Comparison of ENCODE assay signal across 8 cellular contexts in genomic region chr12:93502802-93503623, GRCh38. TPM values are rescaled to one million over a fixed set of nuclear protein-coding genes. Genes with fewer than 3 reads are reported as not detected.
DNase-seq lines count a peak whose midpoint lies in the region; ATAC-seq and TF ChIP-seq lines count a peak whose summit lies in the region.

No MANE protein-coding gene starts in this region.

- peaks cover 17% of the 10 kb centered on the region for H3K36me3 Mint-ChIP-seq in activated CD4-positive, alpha-beta memory T cell treated with anti-CD3 and anti-CD28 coated beads, Interleukin-2, amount 10 ng/mL, durations not matched to agents 7 days and 5 days (ENCODE audit: low read depth)
- H3K36me3 Mint-ChIP-seq in endothelial cell (ENCODE audit: low read depth, unreplicated experiment), result no peaks in the 10 kb centered on the region

- peak; percentile 84 for TF ChIP-seq CTCF in endothelial cell (IDR thresholded peaks at IDR 0.05; ENCODE audit: unreplicated experiment)
- TF ChIP-seq CTCF in osteoblast (IDR thresholded peaks at IDR 0.05; ENCODE audit: extremely low read depth, low read depth, low read length), result peak; percentile 82

- DNase-seq in activated CD4-positive, CD25-positive, alpha-beta regulatory T cell (lab: John Stamatoyannopoulos, UW), result peak; percentile 25 to 59 (median 44)
- peak; percentile 50 to 53 for DNase-seq in NCI-H446 (lab: John Stamatoyannopoulos, UW)
- DNase-seq in activated CD4-positive, alpha-beta memory T cell treated with anti-CD3 and anti-CD28 coated beads, Interleukin-2, amount 10 ng/mL, durations not matched to agents 7 days and 5 days, result peak; percentile 68
- peak; percentile 48 for DNase-seq in endothelial cell (ENCODE audit: low spot score)
- DNase-seq in osteoblast (ENCODE audit: insufficient read length, low spot score, missing footprints), result no peak
- DNase-seq in ureter (ENCODE audit: low spot score), result peak; percentile 62

- POLR2A ChIA-PET in activated CD4-positive, alpha-beta memory T cell treated with anti-CD3 and anti-CD28 coated beads, Interleukin-2, amount 10 ng/mL, durations not matched to agents 7 days and 5 days (lab: Charles Lee), result interaction anchor here (0.6 to 4.2 kb wide), 5 partner anchors 35 to 599 kb away, joined by 3 to 41 read pairs (median 4); no protein-coding TSS in a partner anchor

- H3K79me2 ChIP-seq in osteoblast (ENCODE audit: insufficient read depth, low read length), result no peaks in the 10 kb centered on the region

- no peak overlapping the region for H3K27ac Mint-ChIP-seq in activated CD4-positive, alpha-beta memory T cell treated with anti-CD3 and anti-CD28 coated beads, Interleukin-2, amount 10 ng/mL, durations not matched to agents 7 days and 5 days
- no peak overlapping the region for H3K27ac Mint-ChIP-seq in endothelial cell (ENCODE audit: unreplicated experiment)

- H3K27ac ChIP-seq in osteoblast (ENCODE audit: low read depth, low read length), result no peak overlapping the region

- no peaks in the 10 kb centered on the region for H3K27me3 Mint-ChIP-seq in activated CD4-positive, alpha-beta memory T cell treated with anti-CD3 and anti-CD28 coated beads, Interleukin-2, amount 10 ng/mL, durations not matched to agents 7 days and 5 days
- no peaks in the 10 kb centered on the region for H3K27me3 Mint-ChIP-seq in endothelial cell (ENCODE audit: unreplicated experiment)

- no peak overlapping the region for H3K4me3 ChIP-seq in osteoblast (ENCODE audit: insufficient read depth, low read length)

- H3K4me1 Mint-ChIP-seq in activated CD4-positive, alpha-beta memory T cell treated with anti-CD3 and anti-CD28 coated beads, Interleukin-2, amount 10 ng/mL, durations not matched to agents 7 days and 5 days, result peaks cover 23% of the 10 kb centered on the region
- no peaks in the 10 kb centered on the region for H3K4me1 Mint-ChIP-seq in endothelial cell (ENCODE audit: unreplicated experiment)

- H3K9me3 Mint-ChIP-seq in activated CD4-positive, alpha-beta memory T cell treated with anti-CD3 and anti-CD28 coated beads, Interleukin-2, amount 10 ng/mL, durations not matched to agents 7 days and 5 days, result no peaks in the 10 kb centered on the region
- no peaks in the 10 kb centered on the region for H3K9me3 Mint-ChIP-seq in endothelial cell (ENCODE audit: unreplicated experiment)

- no peak overlapping the region for H2AFZ ChIP-seq in osteoblast (ENCODE audit: low read length)

- H3K4me2 ChIP-seq in osteoblast (ENCODE audit: insufficient read depth, low read length), result no peak overlapping the region

- peaks cover 15% of the 10 kb centered on the region for H3K36me3 ChIP-seq in osteoblast (ENCODE audit: insufficient read depth, low read length)

- no peaks in the 10 kb centered on the region for H3K4me1 ChIP-seq in osteoblast (ENCODE audit: insufficient read depth, low read length)

- CTCF ChIA-PET in activated CD4-positive, alpha-beta memory T cell treated with anti-CD3 and anti-CD28 coated beads, Interleukin-2, amount 10 ng/mL, durations not matched to agents 7 days and 5 days (lab: Charles Lee), result interaction anchor here (0.6 to 7.8 kb wide), 36 partner anchors 8 to 622 kb away, joined by 3 to 271 read pairs (median 4); partner anchors contain the start of genes CRADD and MRPL42

- no peak for ATAC-seq in activated CD4-positive, CD25-positive, alpha-beta regulatory T cell treated with anti-CD3 and anti-CD28 coated beads, Interleukin-2, amount 50 U/mL, for 24 hours
- ATAC-seq in HG03175 (IDR thresholded peaks at IDR 0.05; ENCODE audit: unreplicated experiment), result no peak

- H4K20me1 ChIP-seq in osteoblast (ENCODE audit: insufficient read depth, low read length), result no peaks in the 10 kb centered on the region

- H3K4me3 Mint-ChIP-seq in activated CD4-positive, alpha-beta memory T cell treated with anti-CD3 and anti-CD28 coated beads, Interleukin-2, amount 10 ng/mL, durations not matched to agents 7 days and 5 days, result no peak overlapping the region
- H3K4me3 Mint-ChIP-seq in endothelial cell (ENCODE audit: unreplicated experiment), result no peak overlapping the region

- H3K9me3 ChIP-seq in osteoblast (ENCODE audit: low read depth, low read length), result no peaks in the 10 kb centered on the region

- H3K27me3 ChIP-seq in osteoblast (ENCODE audit: insufficient read depth, low read length), result no peaks in the 10 kb centered on the region

RNA-seq across cellular contexts. Expression of gene MRPL42, which starts 35.7 kb away (rescaled TPM):
- 10 to 100 TPM; 57.2 to 58.0 TPM for total RNA-seq in activated CD4-positive, alpha-beta memory T cell treated with anti-CD3 and anti-CD28 coated beads, Interleukin-2, amount 10 ng/mL, durations not matched to agents 7 days and 5 days
- total RNA-seq in endothelial cell (ENCODE audit: unreplicated experiment) (34.6 TPM), osteoblast (26.5 and 29.0 TPM in 2 replicates), ureter (87.6 TPM)
